22 cellular contexts compared by ENCODE assay signal in genomic region chr3:62936626-62937254, GRCh38.
DNase-seq lines count a peak whose midpoint lies in the region; ATAC-seq and TF ChIP-seq lines count a peak whose summit lies in the region.
"Had no signal": no experiment of that assay in that cellular context is flagged by ENCODE, and none has a peak within 500 bp of the region (broad histone marks: within the 10 kb centered on the region; RNA-seq: fewer than 3 reads in every experiment).

No MANE protein-coding gene starts in this region.

- no peak for TF ChIP-seq CTCF in colonic mucosa (IDR thresholded peaks at IDR 0.05)
- no peak for TF ChIP-seq CTCF in mucosa of descending colon (IDR thresholded peaks at IDR 0.05)

- H3K9me3 ChIP-seq in colonic mucosa (no peaks in the 10 kb centered on the region), mucosa of descending colon (no peaks in the 10 kb centered on the region), SJCRH30 (replicated peaks) (no peaks in the 10 kb centered on the region)
- H3K9me3 ChIP-seq: A549, BE2C had no signal

- intact Hi-C loops in colonic mucosa (cut with DNase I) = no loop called here
- intact Hi-C loops in mucosa of descending colon (cut with DNase I, micrococcal nuclease) = no loop called here

- peak; percentile 21 for ATAC-seq in mucosa of descending colon
- ATAC-seq: A549, GM12878 had no signal

- no peak overlapping the region for H3K9ac ChIP-seq in colonic mucosa (ENCODE audit: low read depth in 2 of 2, low read length in 2 of 2)
- H3K9ac ChIP-seq: BLaER1 treated with 17β-estradiol and CSF1 and Interleukin-3, amounts not matched to agents 10 nM and 100 nM had no signal

- H3K4me1 ChIP-seq in colonic mucosa (peaks cover 5% of the 10 kb centered on the region), mucosa of descending colon (ENCODE audit: low read depth) (peaks cover 18% of the 10 kb centered on the region), SJCRH30 (no peaks in the 10 kb centered on the region)
- H3K4me1 ChIP-seq: A549, BE2C had no signal

- DNase-seq in NCI-H69 (lab: John Stamatoyannopoulos, UW) = peak; percentile 5
- peak; percentile 53 for DNase-seq in colonic mucosa
- DNase-seq in mucosa of descending colon = peak in 2 of 3 donors; percentile 33 to 41
- DNase-seq in SJCRH30 = no peak
- no peak for DNase-seq in NCI-H1436 (lab: John Stamatoyannopoulos, UW)
- DNase-seq in NCI-H524 treated with DMSO at 0.1 percent for 48 hours (lab: John Stamatoyannopoulos, UW) = no peak
- DNase-seq: 8988T; ACHN; AML-193; BE2C; CD4-positive, alpha-beta T cell; CD8-positive, alpha-beta memory T cell; DMS 273 treated with DMSO at 0.1 percent for 48 hours; DMS79; EL; GDM1; GOT3; H7; HCEC 1CT had no signal

- H3K27ac ChIP-seq in colonic mucosa (no peak overlapping the region), SJCRH30 (no peak overlapping the region)
- H3K27ac ChIP-seq: A549; BLaER1 treated with 17β-estradiol and CSF1 and Interleukin-3, amounts not matched to agents 10 nM and 100 nM had no signal

- no peak overlapping the region for H3K4me3 ChIP-seq in colonic mucosa
- H3K4me3 ChIP-seq in mucosa of descending colon = no peak overlapping the region
- H3K4me3 ChIP-seq in SJCRH30 = no peak overlapping the region
- H3K4me3 ChIP-seq: A549; BLaER1 treated with 17β-estradiol and CSF1 and Interleukin-3, amounts not matched to agents 10 nM and 100 nM; GM12878 had no signal

- H3K27me3 ChIP-seq in colonic mucosa (no peaks in the 10 kb centered on the region), SJCRH30 (no peaks in the 10 kb centered on the region)
- H3K27me3 ChIP-seq: BE2C; BLaER1 treated with 17β-estradiol and CSF1 and Interleukin-3, amounts not matched to agents 10 nM and 100 nM had no signal

- no peaks in the 10 kb centered on the region for H3K36me3 ChIP-seq in colonic mucosa
- no peaks in the 10 kb centered on the region for H3K36me3 ChIP-seq in mucosa of descending colon (ENCODE audit: low read depth)
- no peaks in the 10 kb centered on the region for H3K36me3 ChIP-seq in SJCRH30
- H3K36me3 ChIP-seq: BE2C; BLaER1 treated with 17β-estradiol and CSF1 and Interleukin-3, amounts not matched to agents 10 nM and 100 nM had no signal

Comparison
In these comparisons a context has a peak if more than half of its experiments do, and no peak if none do; other contexts are left out.
1. DNase-seq: peak in NCI-H69 (single experiment), colonic mucosa (single experiment) and mucosa of descending colon (2 of 3); none in SJCRH30 (0 of 2), NCI-H1436 (single experiment) and NCI-H524 treated with DMSO at 0.1 percent for 48 hours (single experiment).